Comparison of ENCODE assay signal across 6 cellular contexts in the genomic region with DNA sequence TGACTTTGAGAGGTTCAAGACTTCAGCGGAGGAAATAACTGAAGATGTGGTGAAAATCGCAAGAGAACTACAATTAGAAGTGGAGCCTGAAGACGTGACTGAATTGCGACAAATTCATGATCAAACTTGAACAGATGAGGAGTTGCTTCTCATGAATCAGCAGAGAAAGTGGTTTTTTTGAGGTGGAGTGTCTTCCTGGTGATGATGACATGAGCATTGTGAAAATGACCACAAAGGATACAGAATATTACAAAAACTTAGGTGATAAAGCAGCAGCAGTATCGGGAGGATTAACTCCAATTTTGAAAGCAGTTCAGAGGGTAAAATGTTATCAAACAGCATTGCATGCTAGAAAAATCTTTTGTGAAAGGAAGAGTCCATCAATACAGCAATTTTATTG.
DNase-seq lines count a peak whose midpoint lies in the region; ATAC-seq and TF ChIP-seq lines count a peak whose summit lies in the region.
"Not testable (repeated sequence)": the region's sequence is repeated elsewhere in the genome, so short reads cannot be mapped to it uniquely, and the experiment has no call there.

No MANE protein-coding gene starts in this region.

- not testable (repeated sequence) for DNase-seq in activated CD8-positive, alpha-beta T cell treated with anti-CD3 and anti-CD28 coated beads, Interleukin-2, amount 10 ng/mL, durations not matched to agents 7 days and 5 days; activated naive CD8-positive, alpha-beta T cell treated with anti-CD3 and anti-CD28 coated beads, Interleukin-2, amount 50 U/mL, for 24 hours; naive thymus-derived CD4-positive, alpha-beta T cell; stimulated activated naive CD8-positive, alpha-beta T cell treated with anti-CD3 and anti-CD28 coated beads, Interleukin-15, amount 100 ng/mL, for 72 hours

- H3K27me3 Mint-ChIP-seq in activated CD8-positive, alpha-beta T cell treated with anti-CD3 and anti-CD28 coated beads, Interleukin-2, amount 10 ng/mL, durations not matched to agents 7 days and 5 days (ENCODE audit: low read depth), result peaks cover 18% of the 10 kb centered on the region
- H3K27me3 Mint-ChIP-seq in activated T-helper 17 cell treated with anti-CD3 and anti-CD28 coated beads, Interleukin-2, amount 50 U/mL, for 72 hours, result peaks cover 14% of the 10 kb centered on the region
- H3K27me3 Mint-ChIP-seq in activated naive CD8-positive, alpha-beta T cell treated with anti-CD3 and anti-CD28 coated beads, Interleukin-2, amount 50 U/mL, for 24 hours, result not testable (repeated sequence)
- H3K27me3 Mint-ChIP-seq in naive thymus-derived CD4-positive, alpha-beta T cell, result peaks cover 0 to 27% (median 5%) of the 10 kb centered on the region in 5 donors
- peaks cover 13% of the 10 kb centered on the region for H3K27me3 Mint-ChIP-seq in stimulated activated naive CD8-positive, alpha-beta T cell treated with anti-CD3 and anti-CD28 coated beads, Interleukin-15, amount 100 ng/mL, for 72 hours

- POLR2A ChIA-PET in activated CD8-positive, alpha-beta T cell treated with anti-CD3 and anti-CD28 coated beads, Interleukin-2, amount 10 ng/mL, durations not matched to agents 7 days and 5 days (lab: Charles Lee); naive thymus-derived CD4-positive, alpha-beta T cell (lab: Charles Lee): not testable (repeated sequence)

- not testable (repeated sequence) for H3K36me3 ChIP-seq in naive thymus-derived CD4-positive, alpha-beta T cell (ENCODE audit: control insufficient read depth in 2 of 3, insufficient read depth in 3 of 3, low read length in 3 of 3)
- H3K36me3 ChIP-seq in neutrophil, result peaks cover 29% of the 10 kb centered on the region

- not testable (repeated sequence) for H3K9me3 ChIP-seq in naive thymus-derived CD4-positive, alpha-beta T cell (ENCODE audit: control insufficient read depth in 2 of 3, low read length in 3 of 3); neutrophil

- peak; percentile 49 for ATAC-seq in activated CD8-positive, alpha-beta T cell treated with anti-CD3 and anti-CD28 coated beads, Interleukin-2, amount 10 ng/mL, durations not matched to agents 7 days and 5 days
- ATAC-seq in activated T-helper 17 cell treated with anti-CD3 and anti-CD28 coated beads, Interleukin-2, amount 50 U/mL, for 72 hours (replicated peaks), result peak; percentile 82
- ATAC-seq in activated naive CD8-positive, alpha-beta T cell treated with anti-CD3 and anti-CD28 coated beads, Interleukin-2, amount 50 U/mL, for 24 hours, result peak; percentile 57
- ATAC-seq in naive thymus-derived CD4-positive, alpha-beta T cell, result peak; percentile 72
- ATAC-seq in stimulated activated naive CD8-positive, alpha-beta T cell treated with anti-CD3 and anti-CD28 coated beads, Interleukin-15, amount 100 ng/mL, for 72 hours, result peak; percentile 89

- not testable (repeated sequence) for H3K27ac ChIP-seq in naive thymus-derived CD4-positive, alpha-beta T cell (ENCODE audit: low read depth, low read length)
- H3K27ac ChIP-seq in neutrophil, result peak overlapping the region; percentile 86

- TF ChIP-seq CTCF in neutrophil (IDR thresholded peaks at IDR 0.05), result not testable (repeated sequence)

- H3K36me3 Mint-ChIP-seq in activated CD8-positive, alpha-beta T cell treated with anti-CD3 and anti-CD28 coated beads, Interleukin-2, amount 10 ng/mL, durations not matched to agents 7 days and 5 days (ENCODE audit: low read depth); activated T-helper 17 cell treated with anti-CD3 and anti-CD28 coated beads, Interleukin-2, amount 50 U/mL, for 72 hours (ENCODE audit: low read depth); activated naive CD8-positive, alpha-beta T cell treated with anti-CD3 and anti-CD28 coated beads, Interleukin-2, amount 50 U/mL, for 24 hours (ENCODE audit: low read depth); naive thymus-derived CD4-positive, alpha-beta T cell: not testable (repeated sequence)

- not testable (repeated sequence) for H3K27ac Mint-ChIP-seq in activated CD8-positive, alpha-beta T cell treated with anti-CD3 and anti-CD28 coated beads, Interleukin-2, amount 10 ng/mL, durations not matched to agents 7 days and 5 days; activated T-helper 17 cell treated with anti-CD3 and anti-CD28 coated beads, Interleukin-2, amount 50 U/mL, for 72 hours; activated naive CD8-positive, alpha-beta T cell treated with anti-CD3 and anti-CD28 coated beads, Interleukin-2, amount 50 U/mL, for 24 hours; naive thymus-derived CD4-positive, alpha-beta T cell; stimulated activated naive CD8-positive, alpha-beta T cell treated with anti-CD3 and anti-CD28 coated beads, Interleukin-15, amount 100 ng/mL, for 72 hours

- H3K9me3 Mint-ChIP-seq in activated CD8-positive, alpha-beta T cell treated with anti-CD3 and anti-CD28 coated beads, Interleukin-2, amount 10 ng/mL, durations not matched to agents 7 days and 5 days (ENCODE audit: insufficient read depth); activated T-helper 17 cell treated with anti-CD3 and anti-CD28 coated beads, Interleukin-2, amount 50 U/mL, for 72 hours; activated naive CD8-positive, alpha-beta T cell treated with anti-CD3 and anti-CD28 coated beads, Interleukin-2, amount 50 U/mL, for 24 hours; naive thymus-derived CD4-positive, alpha-beta T cell; stimulated activated naive CD8-positive, alpha-beta T cell treated with anti-CD3 and anti-CD28 coated beads, Interleukin-15, amount 100 ng/mL, for 72 hours: not testable (repeated sequence)

- CTCF ChIA-PET in activated CD8-positive, alpha-beta T cell treated with anti-CD3 and anti-CD28 coated beads, Interleukin-2, amount 10 ng/mL, durations not matched to agents 7 days and 5 days (lab: Charles Lee); naive thymus-derived CD4-positive, alpha-beta T cell (lab: Charles Lee): not testable (repeated sequence)

- intact Hi-C loops in naive thymus-derived CD4-positive, alpha-beta T cell (cut with micrococcal nuclease), result not testable (repeated sequence)

- H3K4me1 Mint-ChIP-seq in activated CD8-positive, alpha-beta T cell treated with anti-CD3 and anti-CD28 coated beads, Interleukin-2, amount 10 ng/mL, durations not matched to agents 7 days and 5 days (ENCODE audit: low read depth); activated T-helper 17 cell treated with anti-CD3 and anti-CD28 coated beads, Interleukin-2, amount 50 U/mL, for 72 hours; activated naive CD8-positive, alpha-beta T cell treated with anti-CD3 and anti-CD28 coated beads, Interleukin-2, amount 50 U/mL, for 24 hours; naive thymus-derived CD4-positive, alpha-beta T cell; stimulated activated naive CD8-positive, alpha-beta T cell treated with anti-CD3 and anti-CD28 coated beads, Interleukin-15, amount 100 ng/mL, for 72 hours: not testable (repeated sequence)

- H3K27me3 ChIP-seq in naive thymus-derived CD4-positive, alpha-beta T cell (ENCODE audit: control insufficient read depth in 2 of 2, insufficient read depth in 2 of 2, low read length in 2 of 2); neutrophil: not testable (repeated sequence)

- not testable (repeated sequence) for H3K4me1 ChIP-seq in naive thymus-derived CD4-positive, alpha-beta T cell (ENCODE audit: control insufficient read depth in 2 of 2, insufficient read depth in 2 of 2, low read length in 2 of 2)
- H3K4me1 ChIP-seq in neutrophil (ENCODE audit: control insufficient read depth in 1 of 2, insufficient read depth in 1 of 2, low read depth in 1 of 2, low read length in 1 of 2), result peaks cover 14 to 19% of the 10 kb centered on the region in 2 experiments

- H3K4me3 ChIP-seq in naive thymus-derived CD4-positive, alpha-beta T cell (ENCODE audit: low read length), result not testable (repeated sequence)
- peak overlapping the region; percentile 23 to 50 for H3K4me3 ChIP-seq in neutrophil (ENCODE audit: low read depth in 1 of 2, low read length in 1 of 2)

- H3K4me3 Mint-ChIP-seq in activated CD8-positive, alpha-beta T cell treated with anti-CD3 and anti-CD28 coated beads, Interleukin-2, amount 10 ng/mL, durations not matched to agents 7 days and 5 days; activated T-helper 17 cell treated with anti-CD3 and anti-CD28 coated beads, Interleukin-2, amount 50 U/mL, for 72 hours; activated naive CD8-positive, alpha-beta T cell treated with anti-CD3 and anti-CD28 coated beads, Interleukin-2, amount 50 U/mL, for 24 hours; naive thymus-derived CD4-positive, alpha-beta T cell; stimulated activated naive CD8-positive, alpha-beta T cell treated with anti-CD3 and anti-CD28 coated beads, Interleukin-15, amount 100 ng/mL, for 72 hours: not testable (repeated sequence)
